In the genomic region with DNA sequence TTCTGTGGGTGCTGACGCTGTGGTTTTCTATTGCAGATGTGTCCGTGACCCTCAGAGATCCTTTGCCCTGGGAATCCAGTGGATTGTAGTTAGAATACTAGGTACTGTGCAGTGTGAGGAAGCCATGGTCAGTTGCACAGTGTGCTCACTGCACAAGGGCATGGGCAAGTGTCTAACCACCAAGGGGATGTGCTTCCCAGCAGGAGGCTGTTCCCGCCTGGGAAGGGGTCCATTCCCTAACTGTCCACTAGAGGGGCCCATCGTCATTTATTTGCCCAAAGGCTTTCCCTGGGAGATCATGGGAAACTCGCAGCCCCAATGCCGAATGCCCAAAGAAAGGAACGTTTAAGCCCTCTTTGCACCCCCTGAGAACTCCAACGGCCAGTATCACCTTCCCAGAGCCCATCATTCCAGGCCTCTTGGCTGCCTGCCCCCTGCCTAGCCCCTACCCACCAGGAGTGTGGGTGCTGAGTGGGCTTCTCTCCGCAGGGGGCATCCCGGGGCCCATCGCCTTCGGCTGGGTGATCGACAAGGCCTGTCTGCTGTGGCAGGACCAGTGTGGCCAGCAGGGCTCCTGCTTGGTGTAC, we compare ENCODE assay signal across 8 cellular contexts. TPM values are rescaled to one million over a fixed set of nuclear protein-coding genes. Genes with fewer than 3 reads are reported as not detected.
A peak's percentile ranks its signal among the peaks of the same experiment; 100 is the strongest.
DNase-seq lines count a peak whose midpoint lies in the region; ATAC-seq and TF ChIP-seq lines count a peak whose summit lies in the region.

No MANE protein-coding gene starts in this region.

- no peak overlapping the region for H3K27ac Mint-ChIP-seq in activated T-helper 1 cell treated with anti-CD3 and anti-CD28 coated beads, Interleukin-12 subunit alpha, Interleukin-12 subunit beta, Interleukin-2, Interleukin-4 antibody, amounts not matched to agents 30 ng/mL and 10 ng/mL and 1 ng/mL, durations not matched to agents 14 hours and 24 hours and 36 hours
- no peak overlapping the region for H3K27ac Mint-ChIP-seq in T-cell

- H3K4me1 ChIP-seq in colonic mucosa, result peaks cover 13% of the 10 kb centered on the region

- no peaks in the 10 kb centered on the region for H3K9me3 ChIP-seq in colonic mucosa

- no peak overlapping the region for H3K4me3 Mint-ChIP-seq in activated T-helper 1 cell treated with anti-CD3 and anti-CD28 coated beads, Interleukin-12 subunit alpha, Interleukin-12 subunit beta, Interleukin-2, Interleukin-4 antibody, amounts not matched to agents 30 ng/mL and 10 ng/mL and 1 ng/mL, durations not matched to agents 14 hours and 24 hours and 36 hours
- H3K4me3 Mint-ChIP-seq in T-cell, result no peak overlapping the region

- peak; percentile 9 for DNase-seq in activated T-helper 1 cell treated with Interleukin-2 at 50 U/mL for 16 hours (ENCODE audit: low read depth)
- DNase-seq in activated T-helper 1 cell treated with anti-CD3 and anti-CD28 coated beads, Interleukin-12 subunit alpha, Interleukin-12 subunit beta, Interleukin-2, Interleukin-4 antibody, amounts not matched to agents 30 ng/mL and 10 ng/mL and 1 ng/mL, durations not matched to agents 14 hours and 24 hours and 36 hours (ENCODE audit: low spot score), result no peak
- peak; percentile 10 for DNase-seq in NCI-H1417 treated with DMSO at 0.1 percent for 48 hours (lab: John Stamatoyannopoulos, UW)
- peak in 18 of 34 experiments; percentile 4 to 49 (median 20) for DNase-seq in T-cell
- peak; percentile 77 for DNase-seq in colonic mucosa
- peak; percentile 64 to 73 for DNase-seq in left colon
- DNase-seq in stimulated activated CD8-positive, alpha-beta memory T cell treated with anti-CD3 and anti-CD28 coated beads, Interleukin-7, amount 100 ng/mL, for 24 hours (ENCODE audit: low read depth), result peak; percentile 15

- POLR2A ChIA-PET in T-cell (lab: Charles Lee), result no interaction called here

- H3K9me3 Mint-ChIP-seq in activated T-helper 1 cell treated with anti-CD3 and anti-CD28 coated beads, Interleukin-12 subunit alpha, Interleukin-12 subunit beta, Interleukin-2, Interleukin-4 antibody, amounts not matched to agents 30 ng/mL and 10 ng/mL and 1 ng/mL, durations not matched to agents 14 hours and 24 hours and 36 hours, result no peaks in the 10 kb centered on the region
- no peaks in the 10 kb centered on the region for H3K9me3 Mint-ChIP-seq in T-cell

- H3K27ac ChIP-seq in colonic mucosa, result no peak overlapping the region

- H3K4me3 ChIP-seq in colonic mucosa, result no peak overlapping the region

- TF ChIP-seq CTCF in colonic mucosa (IDR thresholded peaks at IDR 0.05), result peak; percentile 71

- no peaks in the 10 kb centered on the region for H3K27me3 ChIP-seq in colonic mucosa

- no peaks in the 10 kb centered on the region for H3K27me3 Mint-ChIP-seq in activated T-helper 1 cell treated with anti-CD3 and anti-CD28 coated beads, Interleukin-12 subunit alpha, Interleukin-12 subunit beta, Interleukin-2, Interleukin-4 antibody, amounts not matched to agents 30 ng/mL and 10 ng/mL and 1 ng/mL, durations not matched to agents 14 hours and 24 hours and 36 hours (ENCODE audit: insufficient read depth)
- H3K27me3 Mint-ChIP-seq in T-cell, result no peaks in the 10 kb centered on the region

- H3K36me3 ChIP-seq in colonic mucosa, result no peaks in the 10 kb centered on the region

- no peaks in the 10 kb centered on the region for H3K4me1 Mint-ChIP-seq in activated T-helper 1 cell treated with anti-CD3 and anti-CD28 coated beads, Interleukin-12 subunit alpha, Interleukin-12 subunit beta, Interleukin-2, Interleukin-4 antibody, amounts not matched to agents 30 ng/mL and 10 ng/mL and 1 ng/mL, durations not matched to agents 14 hours and 24 hours and 36 hours (ENCODE audit: low read depth)
- H3K4me1 Mint-ChIP-seq in T-cell, result peaks cover 0 to 2% (median 0%) of the 10 kb centered on the region in 3 donors

- intact Hi-C loops in activated T-helper 1 cell treated with anti-CD3 and anti-CD28 coated beads, Interleukin-12 subunit alpha, Interleukin-12 subunit beta, Interleukin-2, Interleukin-4 antibody, amounts not matched to agents 30 ng/mL and 10 ng/mL and 1 ng/mL, durations not matched to agents 14 hours and 24 hours and 36 hours (cut with micrococcal nuclease), result loop anchor here (1.0 kb wide), 1 partner anchor 123 kb away; no protein-coding TSS in a partner anchor
- intact Hi-C loops in colonic mucosa (cut with DNase I), result loop anchor here (2.0 to 5.0 kb wide), 2 partner anchors 122 to 139 kb away; no protein-coding TSS in a partner anchor
- intact Hi-C loops in left colon (cut with DNase I, micrococcal nuclease), result loop anchor here (5.0 to 10.0 kb wide), 2 partner anchors 116 to 124 kb away; no protein-coding TSS in a partner anchor

- H3K36me3 Mint-ChIP-seq in activated T-helper 1 cell treated with anti-CD3 and anti-CD28 coated beads, Interleukin-12 subunit alpha, Interleukin-12 subunit beta, Interleukin-2, Interleukin-4 antibody, amounts not matched to agents 30 ng/mL and 10 ng/mL and 1 ng/mL, durations not matched to agents 14 hours and 24 hours and 36 hours (ENCODE audit: low read depth), result peaks cover 39% of the 10 kb centered on the region
- H3K36me3 Mint-ChIP-seq in T-cell, result no peaks in the 10 kb centered on the region

- CTCF ChIA-PET in T-cell (lab: Charles Lee), result no interaction called here

- peak in 3 of 4 experiments; percentile 53 to 59 (median 58) for ATAC-seq in T-cell (replicated peaks in 1 of 4)
- peak; percentile 38 for ATAC-seq in left colon
- ATAC-seq in HG03457 (IDR thresholded peaks at IDR 0.05; ENCODE audit: unreplicated experiment), result no peak

- peak overlapping the region in 1 of 2 donors; percentile 70 for H3K9ac ChIP-seq in colonic mucosa (ENCODE audit: low read depth in 2 of 2, low read length in 2 of 2)

RNA-seq across cellular contexts. Expression of a gene that starts 26.2 kb away (rescaled TPM):
- 47.6 and 49.8 TPM in 2 replicates for total RNA-seq in activated T-helper 1 cell treated with anti-CD3 and anti-CD28 coated beads, Interleukin-12 subunit alpha, Interleukin-12 subunit beta, Interleukin-2, Interleukin-4 antibody, amounts not matched to agents 30 ng/mL and 10 ng/mL and 1 ng/mL, durations not matched to agents 14 hours and 24 hours and 36 hours
- total RNA-seq in T-cell, result 1 to 10 TPM in 4 of 5 donors, under 1 TPM in 1; 0.98 to 7.2 (median 5.4) TPM
- 10 to 100 TPM; 39.7 to 42.9 TPM for total RNA-seq in colonic mucosa
- total RNA-seq in left colon, result 10 to 100 TPM; 15.0 to 22.2 TPM

RNA-seq across cellular contexts. Expression of a gene that starts 40.1 kb away (rescaled TPM):
- not detected in 2 replicates for total RNA-seq in activated T-helper 1 cell treated with anti-CD3 and anti-CD28 coated beads, Interleukin-12 subunit alpha, Interleukin-12 subunit beta, Interleukin-2, Interleukin-4 antibody, amounts not matched to agents 30 ng/mL and 10 ng/mL and 1 ng/mL, durations not matched to agents 14 hours and 24 hours and 36 hours
- total RNA-seq in T-cell (under 1 TPM in 3 of 5 donors, not detected in 2; 0.33 to 0.63 (median 0.53) TPM), colonic mucosa (1 to 10 TPM in 1 of 2 donors, under 1 TPM in 1; 0.05 to 2.9 TPM), left colon (1 to 10 TPM in 1 of 2 donors, not detected in 1; 2.3 TPM)
